8 cellular contexts compared by ENCODE assay signal in genomic region chr6:73143551-73143950, GRCh38.
"Had no signal": no experiment of that assay in that cellular context is flagged by ENCODE, and none has a peak within 500 bp of the region (broad histone marks: within the 10 kb centered on the region; RNA-seq: fewer than 3 reads in every experiment).

No MANE protein-coding gene starts in this region.

- H3K36me3 ChIP-seq: HAP-1 had no signal

- DNase-seq: GM23248, GOT3, H7, H9, HCEC 1CT, HFFc6 had no signal

- H3K4me1 ChIP-seq: HAP-1 had no signal

- H3K27ac ChIP-seq: GM23248 had no signal

- H3K27ac Mint-ChIP-seq: H9, HFFc6 had no signal

- H3K4me3 ChIP-seq: GM23248, HAP-1 had no signal

- H3K4me3 Mint-ChIP-seq: H9, HFFc6 had no signal

- H3K9me3 Mint-ChIP-seq: H9, HFFc6 had no signal

- H2AFZ ChIP-seq: GM23248 had no signal

- ATAC-seq: HCT116 had no signal
